17 cellular contexts compared by ENCODE assay signal in the genomic region with DNA sequence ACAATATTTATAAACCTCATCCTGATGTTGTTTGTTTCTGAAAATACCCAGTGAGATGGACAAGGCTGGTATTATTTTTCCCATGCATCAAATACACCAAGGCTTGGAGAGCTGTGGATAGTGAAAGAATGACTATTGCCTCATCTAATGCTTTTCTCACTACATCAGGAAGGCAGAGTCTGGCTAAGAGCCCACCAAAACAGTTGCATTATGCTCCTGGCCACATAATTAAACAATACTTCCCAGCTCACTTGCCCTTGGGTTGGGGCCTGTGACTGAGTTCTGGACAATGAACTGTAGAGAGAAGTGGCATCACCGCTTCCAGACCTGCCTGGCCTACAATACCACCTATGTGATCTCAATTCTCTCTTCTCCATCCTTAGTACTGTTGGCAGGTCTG. TPM values are rescaled to one million over a fixed set of nuclear protein-coding genes. Genes with fewer than 3 reads are reported as not detected.
DNase-seq lines count a peak whose midpoint lies in the region; ATAC-seq and TF ChIP-seq lines count a peak whose summit lies in the region.
"Had no signal": no experiment of that assay in that cellular context is flagged by ENCODE, and none has a peak within 500 bp of the region (broad histone marks: within the 10 kb centered on the region; RNA-seq: fewer than 3 reads in every experiment).

No MANE protein-coding gene starts in this region.

- H3K9me3 ChIP-seq in breast epithelium (no peaks in the 10 kb centered on the region), mammary epithelial cell (replicated peaks; ENCODE audit: insufficient read depth, low read length) (no peaks in the 10 kb centered on the region), right atrium auricular region (no peaks in the 10 kb centered on the region), upper lobe of right lung (no peaks in the 10 kb centered on the region)
- H3K9me3 ChIP-seq: spleen had no signal

- H3K4me1 ChIP-seq in breast epithelium (no peaks in the 10 kb centered on the region), mammary epithelial cell (ENCODE audit: insufficient read depth, low read length) (no peaks in the 10 kb centered on the region), right atrium auricular region (no peaks in the 10 kb centered on the region), upper lobe of right lung (no peaks in the 10 kb centered on the region)
- H3K4me1 ChIP-seq: spleen had no signal

- H3K9ac ChIP-seq in mammary epithelial cell (ENCODE audit: insufficient read depth, low read length) = no peak overlapping the region
- H3K9ac ChIP-seq: KMS-11 had no signal

- no peak for TF ChIP-seq CTCF in MCF 10A (IDR thresholded peaks at IDR 0.05; ENCODE audit: unreplicated experiment)
- no peak for TF ChIP-seq CTCF in breast epithelium (IDR thresholded peaks at IDR 0.05)
- no peak for TF ChIP-seq CTCF in mammary epithelial cell (conservative IDR thresholded peaks at IDR 0.05 in 1 of 2, IDR thresholded peaks at IDR 0.05 in 1 of 2; ENCODE audit: extremely low read depth in 1 of 2, insufficient read depth in 1 of 2, low read depth in 1 of 2, low read length in 2 of 2)
- no peak for TF ChIP-seq CTCF in right atrium auricular region (IDR thresholded peaks at IDR 0.05)
- TF ChIP-seq CTCF in upper lobe of right lung (IDR thresholded peaks at IDR 0.05) = no peak

- H3K4me2 ChIP-seq in mammary epithelial cell (ENCODE audit: insufficient read depth, low read depth, low read length) = no peak overlapping the region
- H3K4me2 ChIP-seq: hepatocyte, KMS-11 had no signal

- no peaks in the 10 kb centered on the region for H4K20me1 ChIP-seq in mammary epithelial cell (ENCODE audit: insufficient read depth, low read length)

- no peak overlapping the region for H3K27ac Mint-ChIP-seq in MCF 10A (ENCODE audit: low read depth, unreplicated experiment)
- H3K27ac Mint-ChIP-seq: activated CD4-positive, alpha-beta T cell treated with anti-CD3 and anti-CD28 coated beads, Interleukin-2, amount 10 ng/mL, durations not matched to agents 7 days and 5 days; activated T-cell treated with anti-CD3 and anti-CD28 coated beads, Interleukin-2, amount 50 U/mL, for 72 hours had no signal

- H3K36me3 ChIP-seq in breast epithelium (no peaks in the 10 kb centered on the region), mammary epithelial cell (ENCODE audit: insufficient read depth, low read length) (no peaks in the 10 kb centered on the region), right atrium auricular region (no peaks in the 10 kb centered on the region), upper lobe of right lung (no peaks in the 10 kb centered on the region)
- H3K36me3 ChIP-seq: spleen had no signal

- in situ Hi-C loops in mammary epithelial cell (cut with MboI; ENCODE audit: low sequenced_read_pairs in 2 of 2) = no loop called here

- H3K27me3 Mint-ChIP-seq in MCF 10A (ENCODE audit: insufficient read depth, unreplicated experiment) = peaks cover 21% of the 10 kb centered on the region

- H3K27me3 ChIP-seq in breast epithelium (no peaks in the 10 kb centered on the region), mammary epithelial cell (ENCODE audit: insufficient read depth, low read length) (no peaks in the 10 kb centered on the region), right atrium auricular region (no peaks in the 10 kb centered on the region), upper lobe of right lung (no peaks in the 10 kb centered on the region)
- H3K27me3 ChIP-seq: hepatocyte, spleen had no signal

- H3K79me2 ChIP-seq in mammary epithelial cell (ENCODE audit: insufficient read depth, low read length) = no peaks in the 10 kb centered on the region
- H3K79me2 ChIP-seq: hepatocyte had no signal

- intact Hi-C loops in MCF 10A (cut with micrococcal nuclease) = no loop called here
- intact Hi-C loops in breast epithelium (cut with DNase I; ENCODE audit: low total_unique reads) = no loop called here
- intact Hi-C loops in mammary epithelial cell (cut with micrococcal nuclease) = no loop called here
- intact Hi-C loops in upper lobe of right lung (cut with DNase I) = no loop called here
- intact Hi-C loops in left colon (cut with DNase I, micrococcal nuclease) = no loop called here

- BruUV-seq in MCF 10A (replicated peaks; lab: Mats Ljungman, UMichigan) = no TSS peak
- no TSS peak for BruUV-seq in mammary epithelial cell (replicated peaks; lab: Mats Ljungman, UMichigan)

- no peak overlapping the region for H3K4me3 Mint-ChIP-seq in MCF 10A (ENCODE audit: unreplicated experiment)
- H3K4me3 Mint-ChIP-seq: activated CD4-positive, alpha-beta T cell treated with anti-CD3 and anti-CD28 coated beads, Interleukin-2, amount 10 ng/mL, durations not matched to agents 7 days and 5 days; activated T-cell treated with anti-CD3 and anti-CD28 coated beads, Interleukin-2, amount 50 U/mL, for 72 hours had no signal

- CTCF ChIA-PET in MCF 10A (lab: Yijun Ruan, JAX) = interaction anchor here (0.6 to 2.0 kb wide), 2 partner anchors 11 to 17 kb away, joined by 4 to 12 read pairs; no protein-coding TSS in a partner anchor
- CTCF ChIA-PET in mammary epithelial cell (lab: Charles Lee; ENCODE audit: low non-redundant PET) = no interaction called here

- peak; percentile 35 for ATAC-seq in upper lobe of right lung
- no peak for ATAC-seq in GM18858 (IDR thresholded peaks at IDR 0.05; ENCODE audit: unreplicated experiment)
- ATAC-seq in left colon = no peak
- ATAC-seq in GM19023 (IDR thresholded peaks at IDR 0.05; ENCODE audit: unreplicated experiment) = no peak
- ATAC-seq: activated T-cell treated with anti-CD3 and anti-CD28 coated beads, Interleukin-2, amount 50 U/mL, for 72 hours had no signal

- POLR2A ChIA-PET in MCF 10A (lab: Yijun Ruan, JAX) = interaction anchor here (1.0 to 1.1 kb wide), 2 partner anchors 10 to 57 kb away, joined by 3 to 6 read pairs; a partner anchor contains a TSS

- H3K4me3 ChIP-seq in breast epithelium (no peak overlapping the region), mammary epithelial cell (replicated peaks in 1 of 3; ENCODE audit: insufficient read depth in 1 of 3, low read depth in 2 of 3, low read length in 3 of 3) (no peak overlapping the region), right atrium auricular region (no peak overlapping the region), upper lobe of right lung (no peak overlapping the region)
- H3K4me3 ChIP-seq: hepatocyte, spleen had no signal

- no peaks in the 10 kb centered on the region for H3K9me3 Mint-ChIP-seq in MCF 10A (ENCODE audit: unreplicated experiment)
- H3K9me3 Mint-ChIP-seq: activated T-cell treated with anti-CD3 and anti-CD28 coated beads, Interleukin-2, amount 50 U/mL, for 72 hours had no signal

- TF ChIP-seq POLR2A in breast epithelium (IDR thresholded peaks at IDR 0.05) = no peak

- peaks cover 10% of the 10 kb centered on the region for H3K4me1 Mint-ChIP-seq in MCF 10A (ENCODE audit: insufficient read depth, unreplicated experiment)
- H3K4me1 Mint-ChIP-seq: activated CD4-positive, alpha-beta T cell treated with anti-CD3 and anti-CD28 coated beads, Interleukin-2, amount 10 ng/mL, durations not matched to agents 7 days and 5 days had no signal

- WGBS in mammary epithelial cell (ENCODE audit: low coverage, missing lambda C conversion rate) = 80% methylated on average over 1 of the region's 1 CpG

- dilution Hi-C loops in mammary epithelial cell (cut with HindIII; ENCODE audit: low sequenced_read_pairs) = no loop called here

- H3K36me3 Mint-ChIP-seq in MCF 10A (ENCODE audit: insufficient read depth, unreplicated experiment) = no peaks in the 10 kb centered on the region

- no peak overlapping the region for H3K27ac ChIP-seq in breast epithelium
- H3K27ac ChIP-seq in mammary epithelial cell (ENCODE audit: insufficient read depth, low read depth, low read length) = no peak overlapping the region
- peak overlapping the region; percentile 50 to 63 for H3K27ac ChIP-seq in right atrium auricular region
- H3K27ac ChIP-seq in upper lobe of right lung = no peak overlapping the region
- H3K27ac ChIP-seq: hepatocyte, KMS-11, RWPE1, spleen had no signal

- no peak overlapping the region for H2AFZ ChIP-seq in mammary epithelial cell (ENCODE audit: low read depth, low read length)
- H2AFZ ChIP-seq: hepatocyte had no signal

- DNase-seq in MCF 10A (ENCODE audit: unreplicated experiment) (peak; percentile 90), breast epithelium (ENCODE audit: low spot score in 2 of 2) (no peak), mammary epithelial cell (peak; percentile 40), right atrium auricular region (ENCODE audit: low spot score) (no peak), upper lobe of right lung (no peak), left colon (no peak)
- DNase-seq: activated CD4-positive, alpha-beta T cell treated with anti-CD3 and anti-CD28 coated beads, Interleukin-2, amount 10 ng/mL, durations not matched to agents 7 days and 5 days; activated T-cell treated with anti-CD3 and anti-CD28 coated beads, Interleukin-2, amount 50 U/mL, for 72 hours; anterior cingulate cortex; NCI-H187; NCI-H69; spleen had no signal

RNA-seq across cellular contexts. Expression of a gene that starts 46.4 kb away (rescaled TPM):
- total RNA-seq in MCF 10A (2022) (0.32 TPM in 1 of 2 replicates, not detected in the other), breast epithelium (1 to 10 TPM in 2 of 3 donors, under 1 TPM in 1; 0.32 to 3.8 (median 1.3) TPM), mammary epithelial cell (under 1 TPM in 1 of 2 donors, not detected in 1; under 0.01 TPM), right atrium auricular region (10 to 100 TPM; 29.4 to 34.2 TPM), upper lobe of right lung (7.8 TPM), left colon (1 to 10 TPM; 4.2 to 7.1 TPM)
- polyA plus RNA-seq in mammary epithelial cell = 0.09 TPM
- not detected for polyA minus RNA-seq in mammary epithelial cell

RNA-seq across cellular contexts. Expression of a gene that starts 57.3 kb away (rescaled TPM):
- 21.1 and 34.6 TPM in 2 replicates for total RNA-seq in MCF 10A (2022)
- 10 to 100 TPM; 40.6 to 79.0 (median 61.3) TPM for total RNA-seq in breast epithelium
- 10 to 100 TPM; 20.0 to 29.5 TPM for total RNA-seq in mammary epithelial cell
- 15.4 TPM for polyA plus RNA-seq in mammary epithelial cell
- 22.5 TPM for polyA minus RNA-seq in mammary epithelial cell
- total RNA-seq in right atrium auricular region = 10 to 100 TPM; 22.3 to 33.1 TPM
- 49.1 TPM for total RNA-seq in upper lobe of right lung
- 10 to 100 TPM; 33.0 to 56.6 TPM for total RNA-seq in left colon

Comparison
In these comparisons a context has a peak if more than half of its experiments do, and no peak if none do; other contexts are left out.
1. DNase-seq: peak in MCF 10A (single experiment) and mammary epithelial cell (single experiment); none in breast epithelium (0 of 2), right atrium auricular region (single experiment), upper lobe of right lung (single experiment) and left colon (0 of 2).
2. H3K27ac ChIP-seq: peak in right atrium auricular region (2 of 2); none in breast epithelium (0 of 2), mammary epithelial cell (single experiment) and upper lobe of right lung (single experiment).